Comparison of ENCODE assay signal across 25 cellular contexts in the genomic region with DNA sequence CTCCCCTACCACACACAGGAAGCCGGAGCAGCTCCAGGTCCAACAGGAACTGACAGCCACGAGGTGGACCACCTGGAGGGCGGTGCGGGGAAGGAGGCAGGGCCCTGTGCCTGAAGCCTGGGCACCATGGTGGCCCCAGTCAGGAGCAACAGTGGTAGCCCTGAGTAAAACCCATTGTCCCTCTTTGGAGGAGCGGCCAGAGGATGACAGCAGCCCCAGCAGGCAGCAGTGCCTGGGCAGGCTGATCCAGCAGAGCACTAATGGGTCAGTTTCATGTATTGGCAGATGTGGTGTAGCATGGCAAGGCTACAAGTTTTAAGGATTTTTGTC.
"Had no signal": no experiment of that assay in that cellular context is flagged by ENCODE, and none has a peak within 500 bp of the region (broad histone marks: within the 10 kb centered on the region; RNA-seq: fewer than 3 reads in every experiment).

No MANE protein-coding gene starts in this region.

- H3K36me3 ChIP-seq: colonic mucosa, esophagus squamous epithelium, left lung, right lobe of liver, suprapubic skin, transverse colon, upper lobe of right lung, uterus had no signal

- H3K9ac ChIP-seq: parathyroid adenoma had no signal

- H3K27me3 Mint-ChIP-seq: central memory CD8-positive, alpha-beta T cell; stimulated activated memory B cell treated with anti-CD40 and anti-IgM and Interleukin-4, amounts not matched to agents 10 μg/mL and 1 μg/mL and 100 μg/mL, for 72 hours; stimulated activated naive CD8-positive, alpha-beta T cell treated with anti-CD3 and anti-CD28 coated beads, Interleukin-15, Interleukin-2, amounts not matched to agents 100 ng/mL and 50 ng/mL, for 24 hours had no signal

- DNase-seq: colonic mucosa; effector CD8-positive, alpha-beta T cell; erythroblast; esophagus squamous epithelium; foreskin melanocyte; immature natural killer cell; mesendoderm; naive thymus-derived CD8-positive, alpha-beta T cell; small intestine; stimulated activated CD4-positive, alpha-beta T cell treated with anti-CD3 and anti-CD28 coated beads, Interleukin-12 subunit alpha, Interleukin-12 subunit beta, amount 100 ng/mL, for 4 hours; stimulated activated CD4-positive, alpha-beta T cell treated with anti-CD3 and anti-CD28 coated beads, Interleukin-1b, Interleukin-23, amount 100 ng/mL, for 48 hours; stimulated activated CD4-positive, alpha-beta T cell treated with anti-CD3 and anti-CD28 coated beads, Interleukin-4, amount 100 ng/mL, for 24 hours; transverse colon; upper lobe of right lung; uterus had no signal

- H3K4me3 ChIP-seq: colonic mucosa, esophagus squamous epithelium, left lung, right lobe of liver, suprapubic skin, transverse colon, upper lobe of right lung, uterus had no signal

- H3K4me3 Mint-ChIP-seq: central memory CD8-positive, alpha-beta T cell; dendritic cell treated with granulocyte-macrophage colony-stimulating factor and Interleukin-4, amounts not matched to agents 40 ng/mL and 50 ng/mL, for 4 days; immature natural killer cell; naive thymus-derived CD8-positive, alpha-beta T cell; neural crest cell; stimulated activated memory B cell treated with anti-CD40 and anti-IgM and Interleukin-4, amounts not matched to agents 10 μg/mL and 1 μg/mL and 100 μg/mL, for 72 hours; stimulated activated naive CD8-positive, alpha-beta T cell treated with anti-CD3 and anti-CD28 coated beads, Interleukin-15, Interleukin-2, amounts not matched to agents 100 ng/mL and 50 ng/mL, for 24 hours had no signal

- H3K9me3 ChIP-seq: colonic mucosa, esophagus squamous epithelium, left lung, right lobe of liver, suprapubic skin, transverse colon, upper lobe of right lung, uterus had no signal

- H3K9me3 Mint-ChIP-seq: central memory CD8-positive, alpha-beta T cell; dendritic cell treated with granulocyte-macrophage colony-stimulating factor and Interleukin-4, amounts not matched to agents 40 ng/mL and 50 ng/mL, for 4 days; immature natural killer cell; naive thymus-derived CD8-positive, alpha-beta T cell; neural crest cell; stimulated activated memory B cell treated with anti-CD40 and anti-IgM and Interleukin-4, amounts not matched to agents 10 μg/mL and 1 μg/mL and 100 μg/mL, for 72 hours; stimulated activated naive CD8-positive, alpha-beta T cell treated with anti-CD3 and anti-CD28 coated beads, Interleukin-15, Interleukin-2, amounts not matched to agents 100 ng/mL and 50 ng/mL, for 24 hours had no signal

- ATAC-seq: left lung; naive thymus-derived CD8-positive, alpha-beta T cell; right lobe of liver; stimulated activated memory B cell treated with anti-CD40 and anti-IgM and Interleukin-4, amounts not matched to agents 10 μg/mL and 1 μg/mL and 100 μg/mL, for 72 hours; upper lobe of right lung had no signal

- H3K27me3 ChIP-seq: colonic mucosa, esophagus squamous epithelium, left lung, right lobe of liver, suprapubic skin, transverse colon, upper lobe of right lung, uterus had no signal

- H3K27ac Mint-ChIP-seq: dendritic cell treated with granulocyte-macrophage colony-stimulating factor and Interleukin-4, amounts not matched to agents 40 ng/mL and 50 ng/mL, for 4 days; immature natural killer cell; naive thymus-derived CD8-positive, alpha-beta T cell; progenitor cell of endocrine pancreas; stimulated activated memory B cell treated with anti-CD40 and anti-IgM and Interleukin-4, amounts not matched to agents 10 μg/mL and 1 μg/mL and 100 μg/mL, for 72 hours; stimulated activated naive CD8-positive, alpha-beta T cell treated with anti-CD3 and anti-CD28 coated beads, Interleukin-15, Interleukin-2, amounts not matched to agents 100 ng/mL and 50 ng/mL, for 24 hours had no signal

- H3K36me3 Mint-ChIP-seq: naive thymus-derived CD8-positive, alpha-beta T cell; stimulated activated memory B cell treated with anti-CD40 and anti-IgM and Interleukin-4, amounts not matched to agents 10 μg/mL and 1 μg/mL and 100 μg/mL, for 72 hours had no signal

- H3K4me1 Mint-ChIP-seq: immature natural killer cell, neural crest cell had no signal

- H3K4me1 ChIP-seq: colonic mucosa, left lung, parathyroid adenoma, right lobe of liver, transverse colon, uterus had no signal

- H3K27ac ChIP-seq: colonic mucosa, esophagus squamous epithelium, left lung, parathyroid adenoma, right lobe of liver, suprapubic skin, transverse colon, upper lobe of right lung, uterus had no signal

- FAIRE-seq: small intestine had no signal
